ENCODE assay signal across 9 cellular contexts in genomic region chr7:44477063-44477830, GRCh38. TPM values are rescaled to one million over a fixed set of nuclear protein-coding genes. Genes with fewer than 3 reads are reported as not detected.
A peak's percentile ranks its signal among the peaks of the same experiment; 100 is the strongest.
DNase-seq lines count a peak whose midpoint lies in the region; ATAC-seq and TF ChIP-seq lines count a peak whose summit lies in the region.
"Had no signal": no experiment of that assay in that cellular context is flagged by ENCODE, and none has a peak within 500 bp of the region (broad histone marks: within the 10 kb centered on the region; RNA-seq: fewer than 3 reads in every experiment).

No MANE protein-coding gene starts in this region.

- no peaks in the 10 kb centered on the region for H3K9me3 ChIP-seq in CD8-positive, alpha-beta memory T cell (ENCODE audit: low read length)
- H3K9me3 ChIP-seq in Panc1 (ENCODE audit: control insufficient read depth, insufficient read depth, low read depth, low read length) = no peaks in the 10 kb centered on the region
- no peaks in the 10 kb centered on the region for H3K9me3 ChIP-seq in fibroblast of lung (ENCODE audit: control insufficient read depth, insufficient read depth, low read depth, low read length)

- H3K36me3 ChIP-seq in CD8-positive, alpha-beta memory T cell (ENCODE audit: insufficient read depth, low read length) = peaks cover 24% of the 10 kb centered on the region
- peaks cover 28% of the 10 kb centered on the region for H3K36me3 ChIP-seq in Panc1 (ENCODE audit: control insufficient read depth, insufficient read depth, low read length)
- peaks cover 14% of the 10 kb centered on the region for H3K36me3 ChIP-seq in fibroblast of lung (ENCODE audit: control insufficient read depth, insufficient read depth, low read length)

- intact Hi-C loops in Panc1 (cut with micrococcal nuclease; ENCODE audit: unreplicated experiment) = loop anchor here (1.0 kb wide), 1 partner anchor 236 kb away; no protein-coding TSS in a partner anchor

- H3K4me3 ChIP-seq in CD8-positive, alpha-beta memory T cell (ENCODE audit: low read length) = no peak overlapping the region
- H3K4me3 ChIP-seq in Panc1 (ENCODE audit: low read depth in 2 of 2, low read length in 2 of 2) (no peak overlapping the region), fibroblast of lung (replicated peaks in 1 of 4; ENCODE audit: control extremely low read depth in 1 of 4, insufficient read depth in 1 of 4, low read depth in 3 of 4, low read length in 4 of 4) (no peak overlapping the region)
- H3K4me3 ChIP-seq: SK-N-MC had no signal

- H3K4me3 Mint-ChIP-seq in CD8-positive, alpha-beta memory T cell = no peak overlapping the region
- H3K4me3 Mint-ChIP-seq in activated T-cell treated with anti-CD3 and anti-CD28 coated beads, Interleukin-2, amount 50 U/mL, for 4 hours = no peak overlapping the region
- no peak overlapping the region for H3K4me3 Mint-ChIP-seq in nephron

- peaks cover 0 to 2% (median under 1%) of the 10 kb centered on the region in 5 donors for H3K9me3 Mint-ChIP-seq in CD8-positive, alpha-beta memory T cell
- peaks cover 1% of the 10 kb centered on the region for H3K9me3 Mint-ChIP-seq in activated T-cell treated with anti-CD3 and anti-CD28 coated beads, Interleukin-2, amount 50 U/mL, for 4 hours
- peaks cover 3% of the 10 kb centered on the region for H3K9me3 Mint-ChIP-seq in nephron

- no peaks in the 10 kb centered on the region for H4K20me1 ChIP-seq in fibroblast of lung (ENCODE audit: control insufficient read depth, extremely low read depth, insufficient read depth, low read length)

- H3K4me1 ChIP-seq in CD8-positive, alpha-beta memory T cell (ENCODE audit: insufficient read depth, low read length) = peaks cover 8% of the 10 kb centered on the region
- H3K4me1 ChIP-seq in Panc1 (ENCODE audit: control insufficient read depth, insufficient read depth, low read length) (peaks cover 10% of the 10 kb centered on the region), fibroblast of lung (ENCODE audit: control insufficient read depth, extremely low read depth, insufficient read depth, low read length) (no peaks in the 10 kb centered on the region)

- no TSS peak for BruUV-seq in Panc1 (replicated peaks; lab: Mats Ljungman, UMichigan)

- H3K27ac ChIP-seq in CD8-positive, alpha-beta memory T cell (ENCODE audit: low read depth, low read length) = no peak overlapping the region
- H3K27ac ChIP-seq in Panc1 (ENCODE audit: low read length) (no peak overlapping the region), fibroblast of lung (ENCODE audit: insufficient read depth, low read length) (peak overlapping the region; percentile 39)
- H3K27ac ChIP-seq: SK-N-MC had no signal

- peaks cover 17% of the 10 kb centered on the region for H3K79me2 ChIP-seq in fibroblast of lung (ENCODE audit: control insufficient read depth, insufficient read depth, low read length)

- ATAC-seq in GM19452 (IDR thresholded peaks at IDR 0.05; ENCODE audit: unreplicated experiment) (peak; percentile 83), Panc1 (peak; percentile 93)
- ATAC-seq in activated T-cell treated with anti-CD3 and anti-CD28 coated beads, Interleukin-2, amount 50 U/mL, for 4 hours = peak; percentile 92 to 98

- H3K9ac ChIP-seq in fibroblast of lung (ENCODE audit: insufficient read depth, low read length) = no peak overlapping the region

- no peak overlapping the region for H2AFZ ChIP-seq in fibroblast of lung (ENCODE audit: low read length)

- CTCF ChIA-PET in CD8-positive, alpha-beta memory T cell (lab: Charles Lee) = interaction anchor here (0.7 to 1.1 kb wide), 3 partner anchors 63 to 696 kb away, joined by 3 to 4 read pairs (median 3); no protein-coding TSS in a partner anchor
- CTCF ChIA-PET in Panc1 (lab: Charles Lee) = interaction anchor here (0.7 kb wide), 1 partner anchor 282 kb away, joined by 3 read pairs; no protein-coding TSS in a partner anchor

- peaks cover 34 to 69% (median 61%) of the 10 kb centered on the region in 3 donors for H3K4me1 Mint-ChIP-seq in CD8-positive, alpha-beta memory T cell
- peaks cover 44% of the 10 kb centered on the region for H3K4me1 Mint-ChIP-seq in activated T-cell treated with anti-CD3 and anti-CD28 coated beads, Interleukin-2, amount 50 U/mL, for 4 hours (ENCODE audit: low read depth)
- peaks cover 5% of the 10 kb centered on the region for H3K4me1 Mint-ChIP-seq in nephron

- H3K4me2 ChIP-seq in fibroblast of lung (ENCODE audit: extremely low read depth, insufficient read depth, low read length) = no peak overlapping the region

- no peaks in the 10 kb centered on the region for H3K27me3 ChIP-seq in CD8-positive, alpha-beta memory T cell (ENCODE audit: insufficient read depth, low read length, poor library complexity, severe bottlenecking)
- H3K27me3 ChIP-seq in Panc1 (ENCODE audit: control insufficient read depth, insufficient read depth, low read length) (no peaks in the 10 kb centered on the region), fibroblast of lung (ENCODE audit: control insufficient read depth, insufficient read depth, low read length) (no peaks in the 10 kb centered on the region)

- DNase-seq in CD8-positive, alpha-beta memory T cell = peak; percentile 37 to 75 (median 59)
- DNase-seq in HT1080 (ENCODE audit: low read depth) (peak; percentile 89), Panc1 (ENCODE audit: low read depth, low spot score) (peak; percentile 71), fibroblast of lung (ENCODE audit: low read depth in 2 of 2) (peak; percentile 69 to 81), stromal cell of bone marrow (ENCODE audit: low read depth) (peak; percentile 81)
- DNase-seq in activated T-cell treated with anti-CD3 and anti-CD28 coated beads, Interleukin-2, amount 50 U/mL, for 4 hours = peak; percentile 50

- peak overlapping the region in 6 of 8 donors; percentile 8 to 95 (median 72) for H3K27ac Mint-ChIP-seq in CD8-positive, alpha-beta memory T cell
- H3K27ac Mint-ChIP-seq in nephron = no peak overlapping the region

- no peaks in the 10 kb centered on the region for H3K27me3 Mint-ChIP-seq in CD8-positive, alpha-beta memory T cell
- H3K27me3 Mint-ChIP-seq in activated T-cell treated with anti-CD3 and anti-CD28 coated beads, Interleukin-2, amount 50 U/mL, for 4 hours (ENCODE audit: low read depth) = no peaks in the 10 kb centered on the region
- H3K27me3 Mint-ChIP-seq in nephron (ENCODE audit: low read depth) = no peaks in the 10 kb centered on the region

- POLR2A ChIA-PET in CD8-positive, alpha-beta memory T cell (lab: Charles Lee) = no interaction called here
- POLR2A ChIA-PET in Panc1 (lab: Charles Lee) = no interaction called here

- in situ Hi-C loops in Panc1 (cut with HindIII; ENCODE audit: low pct_unique_long_range_greater_than_20kb, low sequenced_read_pairs) = no loop called here

- H3K36me3 Mint-ChIP-seq in CD8-positive, alpha-beta memory T cell = peaks cover 16 to 88% (median 20%) of the 10 kb centered on the region in 3 donors
- peaks cover 44% of the 10 kb centered on the region for H3K36me3 Mint-ChIP-seq in activated T-cell treated with anti-CD3 and anti-CD28 coated beads, Interleukin-2, amount 50 U/mL, for 4 hours (ENCODE audit: insufficient read depth)
- H3K36me3 Mint-ChIP-seq in nephron (ENCODE audit: low read depth) = peaks cover 72% of the 10 kb centered on the region

- TF ChIP-seq CTCF in Panc1 (IDR thresholded peaks at IDR 0.05) (peak; percentile 93), fibroblast of lung (conservative IDR thresholded peaks at IDR 0.05 in 1 of 2, IDR thresholded peaks at IDR 0.05 in 1 of 2; ENCODE audit: low read depth in 1 of 2, low read length in 2 of 2) (peak; percentile 96 to 98), nephron (IDR thresholded peaks at IDR 0.05; ENCODE audit: unreplicated experiment in 3 of 3) (peak; percentile 91 to 95 (median 92))

RNA-seq across cellular contexts. Expression of gene NUDCD3, which starts 13.2 kb away (rescaled TPM):
- total RNA-seq in CD8-positive, alpha-beta memory T cell = 10 to 100 TPM; 98.8 to 99.5 TPM
- polyA plus RNA-seq in CD8-positive, alpha-beta memory T cell = 72.0 TPM
- total RNA-seq in HT1080 (2014; rRNA removed; shearing (Covaris generic)) = 72.3 and 73.7 TPM in 2 replicates
- 35.7 and 47.0 TPM in 2 replicates for polyA plus RNA-seq in HT1080 (2015; cell fraction: cytosol; rRNA removed)
- 69.1 and 93.4 TPM in 2 replicates for polyA plus RNA-seq in HT1080 (2015; cell fraction: nucleus; rRNA removed)
- total RNA-seq in Panc1 (2021; ENCODE audit: unreplicated experiment) (117 TPM), fibroblast of lung (67.0 and 68.7 TPM in 2 replicates)
- polyA plus RNA-seq in Panc1 (2012; ENCODE audit: insufficient read length) = 128 TPM
- total RNA-seq in activated T-cell treated with anti-CD3 and anti-CD28 coated beads, Interleukin-2, amount 50 U/mL, for 4 hours = 10 to 100 TPM; 68.4 to 80.3 (median 75.7) TPM
- 51.9 and 65.1 TPM in 2 replicates for polyA plus RNA-seq in fibroblast of lung
- 65.5 and 82.2 TPM in 2 replicates for polyA plus RNA-seq in fibroblast of lung (2012)
- polyA minus RNA-seq in fibroblast of lung (ENCODE audit: low replicate concordance) = 85.5 and 127 TPM in 2 replicates

Comparison
In these comparisons a context has a peak if more than half of its experiments do, and no peak if none do; other contexts are left out.
1. H3K27ac Mint-ChIP-seq: peak in CD8-positive, alpha-beta memory T cell (6 of 8); none in nephron (0 of 3).
2. Peak in every context shown above with its lines, with median percentiles within 50 percentile points of each other: DNase-seq, ATAC-seq and CTCF ChIP-seq.